ENCODE assay signal across 7 cellular contexts in genomic region chr1:84297546-84298244, GRCh38. TPM values are rescaled to one million over a fixed set of nuclear protein-coding genes. Genes with fewer than 3 reads are reported as not detected.
DNase-seq lines count a peak whose midpoint lies in the region; ATAC-seq and TF ChIP-seq lines count a peak whose summit lies in the region.

No MANE protein-coding gene starts in this region.

- H3K36me3 Mint-ChIP-seq in glutamatergic neuron (ENCODE audit: unreplicated experiment): no peaks in the 10 kb centered on the region
- H3K36me3 Mint-ChIP-seq in stimulated activated effector memory CD8-positive, alpha-beta T cell treated with anti-CD3 and anti-CD28 coated beads, Interleukin-12 subunit alpha, Interleukin-12 subunit beta, amount 100 ng/mL, for 72 hours: no peaks in the 10 kb centered on the region

- no peak overlapping the region for H3K27ac ChIP-seq in SJSA1

- H3K4me3 ChIP-seq in SJSA1: peak overlapping the region; percentile 66

- peaks cover 5% of the 10 kb centered on the region for H3K27me3 Mint-ChIP-seq in glutamatergic neuron (ENCODE audit: unreplicated experiment)

- DNase-seq in SJSA1 (ENCODE audit: low read depth in 1 of 2, low spot score in 2 of 2) (peak in 1 of 2 experiments; percentile 10), glutamatergic neuron (no peak), Ammon's horn (ENCODE audit: low spot score) (no peak), GM13976 (ENCODE audit: low spot score) (no peak)
- no peak for DNase-seq in stimulated activated effector memory CD8-positive, alpha-beta T cell treated with anti-CD3 and anti-CD28 coated beads, Interleukin-12 subunit alpha, Interleukin-12 subunit beta, amount 100 ng/mL, for 72 hours (ENCODE audit: low spot score in 2 of 2)
- DNase-seq in central memory CD4-positive, alpha-beta T cell: no peak

- no peak for TF ChIP-seq CTCF in glutamatergic neuron (IDR thresholded peaks at IDR 0.05; ENCODE audit: partially characterized antibody, unreplicated experiment)
- no peak for TF ChIP-seq CTCF in GM13976 (IDR thresholded peaks at IDR 0.05; ENCODE audit: borderline replicate concordance, control extremely low read depth, extremely low read depth, insufficient read depth, missing control alignments)

- peak; percentile 1 for ATAC-seq in GM21723 (IDR thresholded peaks at IDR 0.05; ENCODE audit: unreplicated experiment)
- no peak for ATAC-seq in stimulated activated effector memory CD8-positive, alpha-beta T cell treated with anti-CD3 and anti-CD28 coated beads, Interleukin-12 subunit alpha, Interleukin-12 subunit beta, amount 100 ng/mL, for 72 hours

- H3K4me1 Mint-ChIP-seq in glutamatergic neuron (ENCODE audit: low read depth, unreplicated experiment): peaks cover 19% of the 10 kb centered on the region
- peaks cover 24% of the 10 kb centered on the region for H3K4me1 Mint-ChIP-seq in stimulated activated effector memory CD8-positive, alpha-beta T cell treated with anti-CD3 and anti-CD28 coated beads, Interleukin-12 subunit alpha, Interleukin-12 subunit beta, amount 100 ng/mL, for 72 hours

- in situ Hi-C loops in GM13976 (cut with MboI; ENCODE audit: low sequenced_read_pairs, unreplicated experiment): no loop called here

- peak overlapping the region; percentile 85 for H3K4me3 Mint-ChIP-seq in glutamatergic neuron (ENCODE audit: unreplicated experiment)
- peak overlapping the region; percentile 85 for H3K4me3 Mint-ChIP-seq in stimulated activated effector memory CD8-positive, alpha-beta T cell treated with anti-CD3 and anti-CD28 coated beads, Interleukin-12 subunit alpha, Interleukin-12 subunit beta, amount 100 ng/mL, for 72 hours

- peaks cover 40% of the 10 kb centered on the region for H3K4me1 ChIP-seq in SJSA1 (replicated peaks)

- no peak overlapping the region for H3K27ac Mint-ChIP-seq in glutamatergic neuron (ENCODE audit: unreplicated experiment)
- no peak overlapping the region for H3K27ac Mint-ChIP-seq in stimulated activated effector memory CD8-positive, alpha-beta T cell treated with anti-CD3 and anti-CD28 coated beads, Interleukin-12 subunit alpha, Interleukin-12 subunit beta, amount 100 ng/mL, for 72 hours

- peaks cover 8% of the 10 kb centered on the region; the same call in 1 of the 2 replicates for H3K36me3 ChIP-seq in SJSA1

- no peaks in the 10 kb centered on the region for H3K27me3 ChIP-seq in SJSA1 (replicated peaks)

- H3K9me3 ChIP-seq in SJSA1 (replicated peaks): peaks cover 5% of the 10 kb centered on the region; the same call in 1 of the 2 replicates

- H3K9me3 Mint-ChIP-seq in glutamatergic neuron (ENCODE audit: unreplicated experiment): no peaks in the 10 kb centered on the region
- H3K9me3 Mint-ChIP-seq in stimulated activated effector memory CD8-positive, alpha-beta T cell treated with anti-CD3 and anti-CD28 coated beads, Interleukin-12 subunit alpha, Interleukin-12 subunit beta, amount 100 ng/mL, for 72 hours: no peaks in the 10 kb centered on the region

RNA-seq across cellular contexts. Expression of gene SAMD13, which starts 3.8 kb away (rescaled TPM):
- 1.3 TPM in 1 of 2 replicates, not detected in the other for total RNA-seq in SJSA1 (2014; rRNA removed; shearing (Covaris generic))
- not detected for total RNA-seq in glutamatergic neuron (ENCODE audit: unreplicated experiment)
